In genomic region chr15:73362900-73363299, GRCh38 we compare ENCODE assay signal across 9 cellular contexts.
"Had no signal": no experiment of that assay in that cellular context is flagged by ENCODE, and none has a peak within 500 bp of the region (broad histone marks: within the 10 kb centered on the region; RNA-seq: fewer than 3 reads in every experiment).

No MANE protein-coding gene starts in this region.

- H3K4me3 ChIP-seq: left ventricle myocardium inferior had no signal

- H3K36me3 ChIP-seq: left ventricle myocardium inferior had no signal

- DNase-seq: amniotic stem cell; cerebellar nuclear complex; effector memory CD8-positive, alpha-beta T cell; hypothalamus; left ventricle myocardium inferior; mesenchymal stem cell; stimulated activated CD4-positive, alpha-beta T cell treated with anti-CD3 and anti-CD28 coated beads, Interleukin-4, amount 100 ng/mL, for 1 hour; stimulated activated CD8-positive, alpha-beta memory T cell treated with anti-CD3 and anti-CD28 coated beads, Interleukin-4, amount 100 ng/mL, for 48 hours had no signal

- H3K9me3 ChIP-seq: left ventricle myocardium inferior had no signal

- ATAC-seq: activated CD4-positive, CD25-positive, alpha-beta regulatory T cell treated with anti-CD3 and anti-CD28 coated beads, Interleukin-2, amount 50 U/mL, for 24 hours; effector memory CD8-positive, alpha-beta T cell had no signal

- H3K27ac ChIP-seq: left ventricle myocardium inferior had no signal
